Comparison of ENCODE assay signal across 17 cellular contexts in the genomic region with DNA sequence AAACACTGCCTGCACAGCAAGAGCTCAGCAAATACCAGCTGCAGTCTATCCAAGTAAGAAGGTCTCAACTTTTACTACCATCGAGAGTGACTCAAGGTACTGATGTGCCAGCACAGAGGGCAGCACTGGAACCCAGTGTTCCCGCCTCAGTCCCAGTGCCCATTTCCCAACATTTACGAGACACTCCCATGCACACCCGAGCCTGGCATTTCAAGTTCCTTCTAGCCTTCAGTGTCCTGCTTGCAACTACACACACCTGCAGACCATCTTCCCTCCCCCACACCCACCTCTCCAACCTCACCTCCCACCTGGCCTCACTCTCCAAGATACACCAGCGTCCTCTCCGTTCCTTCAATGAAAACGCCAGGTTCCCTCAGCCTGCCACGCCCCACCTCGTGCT. TPM values are rescaled to one million over a fixed set of nuclear protein-coding genes. Genes with fewer than 3 reads are reported as not detected.
DNase-seq lines count a peak whose midpoint lies in the region; ATAC-seq and TF ChIP-seq lines count a peak whose summit lies in the region.
"Had no signal": no experiment of that assay in that cellular context is flagged by ENCODE, and none has a peak within 500 bp of the region (broad histone marks: within the 10 kb centered on the region; RNA-seq: fewer than 3 reads in every experiment).

No MANE protein-coding gene starts in this region.

- no peaks in the 10 kb centered on the region for H3K27me3 ChIP-seq in body of pancreas

- peaks cover 32% of the 10 kb centered on the region for H3K4me1 Mint-ChIP-seq in activated CD4-positive, alpha-beta T cell treated with anti-CD3 and anti-CD28 coated beads for 36 hours
- H3K4me1 Mint-ChIP-seq in activated naive CD8-positive, alpha-beta T cell (ENCODE audit: low read depth), result peaks cover 39% of the 10 kb centered on the region
- peaks cover 27% of the 10 kb centered on the region for H3K4me1 Mint-ChIP-seq in neural crest cell

- POLR2A ChIA-PET in activated CD4-positive, alpha-beta T cell treated with anti-CD3 and anti-CD28 coated beads for 36 hours (lab: Charles Lee), result no interaction called here
- POLR2A ChIA-PET in HEK293 (lab: Yijun Ruan, JAX), result no interaction called here

- no peak overlapping the region for H3K4me3 Mint-ChIP-seq in activated CD4-positive, alpha-beta T cell treated with anti-CD3 and anti-CD28 coated beads for 36 hours
- H3K4me3 Mint-ChIP-seq in activated naive CD8-positive, alpha-beta T cell, result peak overlapping the region; percentile 96
- H3K4me3 Mint-ChIP-seq in neural crest cell, result peak overlapping the region; percentile 66

- peaks cover 55% of the 10 kb centered on the region for H3K36me3 Mint-ChIP-seq in activated CD4-positive, alpha-beta T cell treated with anti-CD3 and anti-CD28 coated beads for 36 hours (ENCODE audit: low read depth)
- H3K36me3 Mint-ChIP-seq in activated naive CD8-positive, alpha-beta T cell, result no peaks in the 10 kb centered on the region
- no peaks in the 10 kb centered on the region for H3K36me3 Mint-ChIP-seq in neural crest cell (ENCODE audit: low read depth)

- no peak for DNase-seq in activated CD4-positive, alpha-beta T cell treated with anti-CD3 and anti-CD28 coated beads for 36 hours
- no peak for DNase-seq in activated CD4-positive, alpha-beta T cell treated with anti-CD3 and anti-CD28 coated beads, Interleukin-2, amount 50 U/mL, for 4 hours
- DNase-seq in neural crest cell (ENCODE audit: low read depth, low spot score) (no peak), body of pancreas (no peak), NCI-H2171 treated with DMSO at 0.1 percent for 48 hours (lab: John Stamatoyannopoulos, UW) (no peak)
- DNase-seq: amniotic stem cell; C1 segment of cervical spinal cord; hypothalamus; IMR-90; NCI-H2081 treated with DMSO at 0.1 percent for 48 hours; NCI-H748 treated with DMSO at 0.1 percent for 48 hours; stimulated activated CD4-positive, alpha-beta T cell treated with anti-CD3 and anti-CD28 coated beads, Interleukin-4, amount 100 ng/mL, for 24 hours; trophoblast cell had no signal

- H3K9me3 ChIP-seq in HEK293 (ENCODE audit: control insufficient read depth, insufficient read depth, low read depth, low read length), result no peaks in the 10 kb centered on the region
- H3K9me3 ChIP-seq in body of pancreas, result no peaks in the 10 kb centered on the region

- no peak for ATAC-seq in activated CD4-positive, alpha-beta T cell treated with anti-CD3 and anti-CD28 coated beads for 36 hours
- ATAC-seq in body of pancreas, result no peak
- ATAC-seq in HG03354 (IDR thresholded peaks at IDR 0.05; ENCODE audit: poor library complexity, severe bottlenecking, unreplicated experiment), result no peak
- ATAC-seq: Panc1 had no signal

- WGBS in body of pancreas, 2 donors, result 89 to 91% methylated on average over 9 of the region's 9 CpGs

- no peaks in the 10 kb centered on the region for H3K9me3 Mint-ChIP-seq in activated CD4-positive, alpha-beta T cell treated with anti-CD3 and anti-CD28 coated beads for 36 hours (ENCODE audit: low read depth)
- no peaks in the 10 kb centered on the region for H3K9me3 Mint-ChIP-seq in activated naive CD8-positive, alpha-beta T cell (ENCODE audit: low read depth)
- H3K9me3 Mint-ChIP-seq in neural crest cell, result no peaks in the 10 kb centered on the region

- H3K4me3 ChIP-seq in HEK293 (ENCODE audit: low read depth, low read length), result no peak overlapping the region
- H3K4me3 ChIP-seq in body of pancreas, result no peak overlapping the region

- intact Hi-C loops in activated CD4-positive, alpha-beta T cell treated with anti-CD3 and anti-CD28 coated beads for 36 hours (cut with DNase I, micrococcal nuclease), result no loop called here
- intact Hi-C loops in body of pancreas (cut with DNase I), result no loop called here

- no peak overlapping the region for H3K27ac ChIP-seq in HEK293 (ENCODE audit: extremely low read depth, low read depth, low read length)
- H3K27ac ChIP-seq in body of pancreas, result no peak overlapping the region

- no peaks in the 10 kb centered on the region for H3K27me3 Mint-ChIP-seq in activated CD4-positive, alpha-beta T cell treated with anti-CD3 and anti-CD28 coated beads for 36 hours
- H3K27me3 Mint-ChIP-seq in activated naive CD8-positive, alpha-beta T cell, result no peaks in the 10 kb centered on the region
- H3K27me3 Mint-ChIP-seq in neural crest cell (ENCODE audit: low read depth), result no peaks in the 10 kb centered on the region

- TF ChIP-seq CTCF in HEK293 (tag by site-specific recombination; IDR thresholded peaks at IDR 0.05) (no peak), neural crest cell (conservative IDR thresholded peaks at IDR 0.05) (no peak), body of pancreas (IDR thresholded peaks at IDR 0.05) (no peak)

- H3K27ac Mint-ChIP-seq in activated CD4-positive, alpha-beta T cell treated with anti-CD3 and anti-CD28 coated beads for 36 hours, result peak overlapping the region; percentile 9
- peak overlapping the region; percentile 38 for H3K27ac Mint-ChIP-seq in activated naive CD8-positive, alpha-beta T cell
- H3K27ac Mint-ChIP-seq in neural crest cell (ENCODE audit: unreplicated experiment), result no peak overlapping the region

- H3K4me1 ChIP-seq in HEK293 (ENCODE audit: control insufficient read depth, insufficient read depth, low read length), result peaks cover 2% of the 10 kb centered on the region; the same call in 1 of the 2 replicates
- peaks cover 24% of the 10 kb centered on the region for H3K4me1 ChIP-seq in body of pancreas

- TF ChIP-seq POLR2A in body of pancreas (IDR thresholded peaks at IDR 0.05), result no peak

- CTCF ChIA-PET in activated CD4-positive, alpha-beta T cell treated with anti-CD3 and anti-CD28 coated beads for 36 hours (lab: Charles Lee), result interaction anchor here (1.7 kb wide), 1 partner anchor 109 kb away, joined by 4 read pairs; no protein-coding TSS in a partner anchor
- CTCF ChIA-PET in HEK293 (lab: Yijun Ruan, JAX), result no interaction called here

- H3K36me3 ChIP-seq in HEK293 (ENCODE audit: control insufficient read depth in 2 of 2, insufficient read depth in 1 of 2, low read length in 2 of 2), result peaks cover 16 to 58% of the 10 kb centered on the region in 2 experiments; a peak in 2 of 3 replicates
- H3K36me3 ChIP-seq in body of pancreas (replicated peaks in 1 of 2; ENCODE audit: insufficient read depth in 1 of 2, low read depth in 2 of 2), result peaks cover 0 to 7% of the 10 kb centered on the region in 2 donors

TF ChIP-seq in HEK293, 187 proteins besides CTCF, POLR2A, EP300 and RAD21:
- TF ChIP-seq ZNF302 (tag by site-specific recombination; IDR thresholded peaks at IDR 0.05; ENCODE audit: low read depth) (no peak), ZNF660 (tag by site-specific recombination; IDR thresholded peaks at IDR 0.05) (no peak), SETDB1 (IDR thresholded peaks at IDR 0.05; ENCODE audit: insufficient read length, low read length) (no peak), KLF1 (tag by site-specific recombination; IDR thresholded peaks at IDR 0.05) (peak; percentile 82), ZNF561 (tag by site-specific recombination; IDR thresholded peaks at IDR 0.05; ENCODE audit: borderline replicate concordance) (no peak)

RNA-seq across cellular contexts. Expression of gene KLHDC4, which starts 3.2 kb away (rescaled TPM):
- 10 to 100 TPM; 67.0 to 77.3 TPM for total RNA-seq in activated CD4-positive, alpha-beta T cell treated with anti-CD3 and anti-CD28 coated beads for 36 hours
- total RNA-seq in neural crest cell (55.4 and 57.0 TPM in 2 replicates), body of pancreas (10 to 100 TPM; 25.4 to 82.1 TPM)
